In genomic region chr19:42198676-42199439, GRCh38 we compare ENCODE assay signal across 8 cellular contexts. TPM values are rescaled to one million over a fixed set of nuclear protein-coding genes. Genes with fewer than 3 reads are reported as not detected.
DNase-seq lines count a peak whose midpoint lies in the region; ATAC-seq and TF ChIP-seq lines count a peak whose summit lies in the region.

No MANE protein-coding gene starts in this region.

- H3K9me3 Mint-ChIP-seq in T-helper 1 cell treated with Interleukin-12 subunit alpha and Interleukin-12 subunit beta and Interleukin-4 antibody, amounts not matched to agents 30 μg/mL and 1 μg/mL, for 36 hours: peaks cover 5% of the 10 kb centered on the region
- H3K9me3 Mint-ChIP-seq in MCF 10A (ENCODE audit: unreplicated experiment): peaks cover 7% of the 10 kb centered on the region

- H3K4me1 Mint-ChIP-seq in T-helper 1 cell treated with Interleukin-12 subunit alpha and Interleukin-12 subunit beta and Interleukin-4 antibody, amounts not matched to agents 30 μg/mL and 1 μg/mL, for 36 hours (ENCODE audit: low read depth): peaks cover 63% of the 10 kb centered on the region
- peaks cover 39% of the 10 kb centered on the region for H3K4me1 Mint-ChIP-seq in MCF 10A (ENCODE audit: insufficient read depth, unreplicated experiment)

- H3K27me3 Mint-ChIP-seq in T-helper 1 cell treated with Interleukin-12 subunit alpha and Interleukin-12 subunit beta and Interleukin-4 antibody, amounts not matched to agents 30 μg/mL and 1 μg/mL, for 36 hours (ENCODE audit: low read depth): no peaks in the 10 kb centered on the region
- no peaks in the 10 kb centered on the region for H3K27me3 Mint-ChIP-seq in MCF 10A (ENCODE audit: insufficient read depth, unreplicated experiment)

- TSS peak; percentile 64 for BruUV-seq in MCF 10A (replicated peaks; lab: Mats Ljungman, UMichigan)

- DNase-seq in GM13977 (ENCODE audit: low spot score) (peak; percentile 87), MCF 10A (ENCODE audit: unreplicated experiment) (no peak), epidermal melanocyte (ENCODE audit: insufficient read length, low spot score) (no peak), NCI-H146 (lab: John Stamatoyannopoulos, UW) (no peak)
- DNase-seq in stimulated activated CD4-positive, alpha-beta T cell treated with anti-CD3 and anti-CD28 coated beads, Interleukin-2, amount 100 ng/mL, for 24 hours: peak; percentile 53 to 58

- peak; percentile 31 for ATAC-seq in HG02610 (IDR thresholded peaks at IDR 0.05; ENCODE audit: unreplicated experiment)
- ATAC-seq in HG03442 (IDR thresholded peaks at IDR 0.05; ENCODE audit: unreplicated experiment): no peak

- H3K4me3 Mint-ChIP-seq in T-helper 1 cell treated with Interleukin-12 subunit alpha and Interleukin-12 subunit beta and Interleukin-4 antibody, amounts not matched to agents 30 μg/mL and 1 μg/mL, for 36 hours: peak overlapping the region; percentile 87
- peak overlapping the region; percentile 10 for H3K4me3 Mint-ChIP-seq in MCF 10A (ENCODE audit: unreplicated experiment)

- POLR2A ChIA-PET in MCF 10A (lab: Yijun Ruan, JAX): interaction anchor here (0.6 to 3.7 kb wide), 6 partner anchors 9 to 107 kb away, joined by 3 to 17 read pairs (median 3); partner anchors contain the start of gene DEDD2

- peak overlapping the region; percentile 99 for H3K27ac Mint-ChIP-seq in T-helper 1 cell treated with Interleukin-12 subunit alpha and Interleukin-12 subunit beta and Interleukin-4 antibody, amounts not matched to agents 30 μg/mL and 1 μg/mL, for 36 hours
- peak overlapping the region; percentile 16 for H3K27ac Mint-ChIP-seq in MCF 10A (ENCODE audit: low read depth, unreplicated experiment)

- peaks cover 59% of the 10 kb centered on the region for H3K36me3 Mint-ChIP-seq in T-helper 1 cell treated with Interleukin-12 subunit alpha and Interleukin-12 subunit beta and Interleukin-4 antibody, amounts not matched to agents 30 μg/mL and 1 μg/mL, for 36 hours (ENCODE audit: low read depth)
- H3K36me3 Mint-ChIP-seq in MCF 10A (ENCODE audit: insufficient read depth, unreplicated experiment): peaks cover 61% of the 10 kb centered on the region

- CTCF ChIA-PET in MCF 10A (lab: Yijun Ruan, JAX): interaction anchor here (0.6 to 1.2 kb wide), 5 partner anchors 15 to 206 kb away, joined by 3 to 5 read pairs (median 3); partner anchors contain the start of gene POU2F2

- intact Hi-C loops in MCF 10A (cut with micrococcal nuclease): no loop called here

- no peak for TF ChIP-seq CTCF in GM13977 (IDR thresholded peaks at IDR 0.05; ENCODE audit: extremely low read depth, insufficient read depth, missing control alignments)
- TF ChIP-seq CTCF in MCF 10A (IDR thresholded peaks at IDR 0.05; ENCODE audit: unreplicated experiment): no peak

- in situ Hi-C loops in GM13977 (cut with MboI; ENCODE audit: low pct_unique_long_range_greater_than_20kb, low sequenced_read_pairs, unreplicated experiment): no loop called here

RNA-seq across cellular contexts. Expression of gene DEDD2, which starts 18.6 kb away (rescaled TPM):
- 28.5 and 31.2 TPM in 2 replicates for total RNA-seq in MCF 10A (2022)

RNA-seq across cellular contexts. Expression of gene ZNF526, which starts 21.3 kb away (rescaled TPM):
- 11.5 and 12.3 TPM in 2 replicates for total RNA-seq in MCF 10A (2022)

RNA-seq across cellular contexts. Expression of gene GSK3A, which starts 43.5 kb away (rescaled TPM):
- total RNA-seq in MCF 10A (2022): 53.5 and 54.5 TPM in 2 replicates

RNA-seq across cellular contexts. Expression of gene ERF, which starts 56.1 kb away (rescaled TPM):
- total RNA-seq in MCF 10A (2022): 27.8 and 35.1 TPM in 2 replicates

Comparison
In these comparisons a context has a peak if more than half of its experiments do, and no peak if none do; other contexts are left out.
1. DNase-seq: peak in GM13977 (single experiment) and stimulated activated CD4-positive, alpha-beta T cell treated with anti-CD3 and anti-CD28 coated beads, Interleukin-2, amount 100 ng/mL, for 24 hours (2 of 2); none in MCF 10A (single experiment), epidermal melanocyte (single experiment) and NCI-H146 (single experiment).